ENCODE assay signal across 25 cellular contexts in genomic region chr1:102019530-102019929, GRCh38. TPM values are rescaled to one million over a fixed set of nuclear protein-coding genes. Genes with fewer than 3 reads are reported as not detected.
DNase-seq lines count a peak whose midpoint lies in the region; ATAC-seq, FAIRE-seq and TF ChIP-seq lines count a peak whose summit lies in the region.
"Had no signal": no experiment of that assay in that cellular context is flagged by ENCODE, and none has a peak within 500 bp of the region (broad histone marks: within the 10 kb centered on the region; RNA-seq: fewer than 3 reads in every experiment).

No MANE protein-coding gene starts in this region.

- FAIRE-seq in A549 (lab: Jason Lieb, UNC) (no peak), endometrium (lab: Jason Lieb, UNC) (peak; percentile 79), small intestine (lab: Jason Lieb, UNC) (peak; percentile 39)
- FAIRE-seq: D721Med, GM12891, GM18507 had no signal

- H2AK9ac ChIP-seq in IMR-90 (replicated peaks; ENCODE audit: low read depth, low read length, poor library complexity): no peak overlapping the region

- no peak overlapping the region for H4K5ac ChIP-seq in IMR-90 (ENCODE audit: low read depth, low read length)

- TF ChIP-seq EP300 in A549 (IDR thresholded peaks at IDR 0.05): no peak

- H3K9me1 ChIP-seq in IMR-90 (ENCODE audit: insufficient read depth, low read length): no peaks in the 10 kb centered on the region

- POLR2A ChIA-PET in A549 (lab: Yijun Ruan, JAX): no interaction called here
- POLR2A ChIA-PET in IMR-90 (lab: Charles Lee; ENCODE audit: unreplicated experiment): no interaction called here

- H3K4me2 ChIP-seq in A549 (no peak overlapping the region), IMR-90 (ENCODE audit: low read depth, low read length) (no peak overlapping the region)
- H3K4me2 ChIP-seq: BLaER1 treated with 17β-estradiol and CSF1 and Interleukin-3, amounts not matched to agents 10 nM and 100 nM; GM23338 had no signal

- H3K27me3 ChIP-seq in IMR-90 (ENCODE audit: control insufficient read depth, insufficient read depth, low read length): no peaks in the 10 kb centered on the region
- H3K27me3 ChIP-seq in small intestine (ENCODE audit: control insufficient read depth in 2 of 2, insufficient read depth in 2 of 2, low read length in 2 of 2): no peaks in the 10 kb centered on the region
- H3K27me3 ChIP-seq: BE2C; BLaER1 treated with 17β-estradiol and CSF1 and Interleukin-3, amounts not matched to agents 10 nM and 100 nM had no signal

- H3K79me1 ChIP-seq in IMR-90 (ENCODE audit: low read depth in 1 of 2, low read length in 2 of 2): no peaks in the 10 kb centered on the region

- no peaks in the 10 kb centered on the region for H3K36me3 ChIP-seq in IMR-90 (ENCODE audit: control insufficient read depth, insufficient read depth, low read length)
- H3K36me3 ChIP-seq in small intestine (ENCODE audit: control insufficient read depth in 2 of 2, insufficient read depth in 2 of 2, low read length in 2 of 2): no peaks in the 10 kb centered on the region
- H3K36me3 ChIP-seq in mucosa of descending colon (ENCODE audit: low read depth): no peaks in the 10 kb centered on the region
- H3K36me3 ChIP-seq: BE2C; BLaER1 treated with 17β-estradiol and CSF1 and Interleukin-3, amounts not matched to agents 10 nM and 100 nM had no signal

- no peak overlapping the region for H2AFZ ChIP-seq in IMR-90 (replicated peaks; ENCODE audit: low read length, poor library complexity)
- H2AFZ ChIP-seq: GM23338 had no signal

- no peak overlapping the region for H3K4ac ChIP-seq in IMR-90 (ENCODE audit: low read depth, low read length)

- no peak overlapping the region for H2BK15ac ChIP-seq in IMR-90 (ENCODE audit: low read depth, low read length)

- dilution Hi-C loops in IMR-90 (cut with HindIII; ENCODE audit: low sequenced_read_pairs, unreplicated experiment): no loop called here

- in situ Hi-C loops in IMR-90 (cut with MboI; ENCODE audit: low sequenced_read_pairs): no loop called here

- intact Hi-C loops in IMR-90 (cut with micrococcal nuclease): no loop called here
- intact Hi-C loops in mucosa of descending colon (cut with DNase I, micrococcal nuclease): no loop called here

- no peak overlapping the region for H3K9ac ChIP-seq in IMR-90 (ENCODE audit: low read depth, low read length)
- H3K9ac ChIP-seq: BLaER1 treated with 17β-estradiol and CSF1 and Interleukin-3, amounts not matched to agents 10 nM and 100 nM had no signal

- H2BK20ac ChIP-seq in IMR-90 (ENCODE audit: low read depth, low read length): no peak overlapping the region

- H2AK5ac ChIP-seq in IMR-90 (ENCODE audit: low read depth, low read length): no peak overlapping the region

- no peak overlapping the region for H3K14ac ChIP-seq in IMR-90 (replicated peaks; ENCODE audit: low read depth, low read length)

- ATAC-seq in A549 (no peak), IMR-90 (ENCODE audit: low read depth) (no peak), mucosa of descending colon (no peak)
- ATAC-seq: GM23338, HCT116 had no signal

- CTCF ChIA-PET in A549 (lab: Yijun Ruan, JAX) (no interaction called here), IMR-90 (lab: Yijun Ruan, JAX) (no interaction called here)

- TF ChIP-seq CTCF in A549 (IDR thresholded peaks at IDR 0.05) (no peak), IMR-90 (conservative IDR thresholded peaks at IDR 0.05; ENCODE audit: low read depth, low read length) (no peak), mucosa of descending colon (IDR thresholded peaks at IDR 0.05) (no peak)

- no TSS peak for BruUV-seq in IMR-90 (replicated peaks; lab: Mats Ljungman, UMichigan)

- no peak overlapping the region for H4K8ac ChIP-seq in IMR-90 (ENCODE audit: low read depth in 2 of 2, low read length in 2 of 2)

- no peak overlapping the region for H3K4me3 ChIP-seq in A549
- no peak overlapping the region for H3K4me3 ChIP-seq in IMR-90 (ENCODE audit: insufficient read depth, low read depth, low read length)
- H3K4me3 ChIP-seq in small intestine (ENCODE audit: low read depth in 1 of 2, low read length in 2 of 2): no peak overlapping the region
- H3K4me3 ChIP-seq in mucosa of descending colon: no peak overlapping the region
- H3K4me3 ChIP-seq: BLaER1 treated with 17β-estradiol and CSF1 and Interleukin-3, amounts not matched to agents 10 nM and 100 nM; GM23338 had no signal

- no peaks in the 10 kb centered on the region for H4K20me1 ChIP-seq in IMR-90 (ENCODE audit: insufficient read depth, low read length)
- H4K20me1 ChIP-seq: BLaER1 treated with 17β-estradiol and CSF1 and Interleukin-3, amounts not matched to agents 10 nM and 100 nM had no signal

- no peak for TF ChIP-seq POLR2A in A549 (IDR thresholded peaks at IDR 0.05; ENCODE audit: low read length)
- TF ChIP-seq POLR2A in IMR-90 (IDR thresholded peaks at IDR 0.05; ENCODE audit: low read depth, low read length): no peak

- H3K18ac ChIP-seq in IMR-90 (ENCODE audit: low read depth, low read length): no peak overlapping the region

- no peak overlapping the region for H3K27ac ChIP-seq in A549
- no peak overlapping the region for H3K27ac ChIP-seq in IMR-90 (ENCODE audit: insufficient read depth, low read length)
- H3K27ac ChIP-seq in small intestine (ENCODE audit: low read depth in 1 of 2, low read length in 1 of 2): no peak overlapping the region
- H3K27ac ChIP-seq: BLaER1 treated with 17β-estradiol and CSF1 and Interleukin-3, amounts not matched to agents 10 nM and 100 nM had no signal

- no peaks in the 10 kb centered on the region for H3K9me3 ChIP-seq in A549
- H3K9me3 ChIP-seq in IMR-90 (ENCODE audit: control insufficient read depth, insufficient read depth, low read length): no peaks in the 10 kb centered on the region
- no peaks in the 10 kb centered on the region for H3K9me3 ChIP-seq in small intestine (ENCODE audit: control insufficient read depth, low read depth)
- no peaks in the 10 kb centered on the region for H3K9me3 ChIP-seq in mucosa of descending colon
- H3K9me3 ChIP-seq: BE2C had no signal

- H3K4me1 ChIP-seq in A549 (no peaks in the 10 kb centered on the region), IMR-90 (ENCODE audit: control insufficient read depth, insufficient read depth, low read length) (no peaks in the 10 kb centered on the region), small intestine (ENCODE audit: control insufficient read depth in 2 of 2, insufficient read depth in 1 of 2, low read depth in 1 of 2, low read length in 1 of 2) (no peaks in the 10 kb centered on the region), mucosa of descending colon (ENCODE audit: low read depth) (no peaks in the 10 kb centered on the region)
- H3K4me1 ChIP-seq: BE2C; BLaER1 treated with 17β-estradiol and CSF1 and Interleukin-3, amounts not matched to agents 10 nM and 100 nM had no signal

- H2BK5ac ChIP-seq in IMR-90 (ENCODE audit: low read depth, low read length, poor library complexity, severe bottlenecking): no peak overlapping the region

- no peak overlapping the region for H4K91ac ChIP-seq in IMR-90 (ENCODE audit: insufficient read depth, low read depth, low read length)

- H2BK120ac ChIP-seq in IMR-90 (ENCODE audit: low read depth, low read length): no peak overlapping the region

- no peak overlapping the region for H3K56ac ChIP-seq in IMR-90 (ENCODE audit: extremely low read depth, insufficient read depth, low read length)

- H3K23ac ChIP-seq in IMR-90 (ENCODE audit: low read depth, low read length): no peak overlapping the region

- TF ChIP-seq RAD21 in A549 (conservative IDR thresholded peaks at IDR 0.05 in 1 of 2, IDR thresholded peaks at IDR 0.05 in 1 of 2) (no peak), IMR-90 (IDR thresholded peaks at IDR 0.05; ENCODE audit: low read length) (no peak)

- no peak for DNase-seq in A549 (ENCODE audit: low read depth in 1 of 2, low spot score in 1 of 2)
- DNase-seq in IMR-90: no peak
- no peak for DNase-seq in small intestine
- DNase-seq in mucosa of descending colon: no peak
- DNase-seq in NCI-H1930 (lab: John Stamatoyannopoulos, UW): no peak
- no peak for DNase-seq in activated CD8-positive, alpha-beta memory T cell treated with anti-CD3 and anti-CD28 coated beads for 24 hours
- DNase-seq: ACHN; AML-193; BE2C; CD4-positive, alpha-beta T cell; CD8-positive, alpha-beta memory T cell; DMS 273 treated with DMSO at 0.1 percent for 48 hours; DMS79; EL; GF-D8; H9 had no signal

TF ChIP-seq in A549, 52 proteins besides CTCF, POLR2A, EP300 and RAD21:
- TF ChIP-seq MAFK (IDR thresholded peaks at IDR 0.05; ENCODE audit: partially characterized antibody) (peak; percentile 16), POLR2AphosphoS2 (conservative IDR thresholded peaks at IDR 0.05; ENCODE audit: low read length) (no peak)

TF ChIP-seq in IMR-90, 13 proteins besides CTCF, POLR2A, EP300 and RAD21:
- TF ChIP-seq SMC3 (IDR thresholded peaks at IDR 0.05; ENCODE audit: low read depth, low read length): no peak
- peak; percentile 71 for TF ChIP-seq MAFK (IDR thresholded peaks at IDR 0.05; ENCODE audit: low read depth, low read length)

RNA-seq across cellular contexts. Expression of gene OLFM3, which starts 22.8 kb away (rescaled TPM):
- polyA plus RNA-seq in A549 (2011; rRNA removed): not detected in 2 replicates
- polyA plus RNA-seq in A549 (2012; cell fraction: cytosol; rRNA removed): not detected in 2 replicates
- not detected in 2 replicates for polyA plus RNA-seq in A549 (2012; cell fraction: nucleus; rRNA removed)
- not detected in 3 replicates for polyA plus RNA-seq in A549 (2017; fragmentation: RNase III; extraction: RNeasy Plus Mini Kit Qiagen cat#74134 plus additional on column Dnase treatment)
- polyA minus RNA-seq in A549 (2011; rRNA and poly(A)+ RNA removed): not detected in 2 replicates
- not detected in 2 replicates for total RNA-seq in IMR-90 (2012; rRNA removed)
- not detected in 2 replicates for polyA plus RNA-seq in IMR-90 (2012; rRNA removed)
- not detected in 2 replicates for polyA plus RNA-seq in IMR-90 (2012; cell fraction: cytosol; rRNA removed)
- not detected in 2 replicates for polyA plus RNA-seq in IMR-90 (2012; cell fraction: nucleus; rRNA removed; ENCODE audit: low replicate concordance)
- polyA plus RNA-seq in small intestine: 1 to 10 TPM in 1 of 3 donors, not detected in 2; 2.6 TPM
- total RNA-seq in mucosa of descending colon: 1 to 10 TPM in 1 of 3 donors, under 1 TPM in 2; 0.12 to 2.6 (median 0.22) TPM
- total RNA-seq: A172; CD4-positive, alpha-beta T cell; CD8-positive, alpha-beta memory T cell had no signal
- polyA plus RNA-seq: CD14-positive monocyte; CD8-positive, alpha-beta memory T cell had no signal
